In genomic region chr3:41866298-41866697, GRCh38 we compare ENCODE assay signal across 6 cellular contexts.
"Had no signal": no experiment of that assay in that cellular context is flagged by ENCODE, and none has a peak within 500 bp of the region (broad histone marks: within the 10 kb centered on the region; RNA-seq: fewer than 3 reads in every experiment).

No MANE protein-coding gene starts in this region.

- DNase-seq: IMR-90, KBM-7, KG1 had no signal

- ATAC-seq: HepG2 had no signal

- H3K27ac ChIP-seq: HL-60 had no signal

- FAIRE-seq: HepG2, HTR-8/SVneo had no signal
